ENCODE assay signal across 16 cellular contexts in genomic region chr12:123966596-123966995, GRCh38. TPM values are rescaled to one million over a fixed set of nuclear protein-coding genes. Genes with fewer than 3 reads are reported as not detected.
DNase-seq lines count a peak whose midpoint lies in the region; TF ChIP-seq lines count a peak whose summit lies in the region.
"Had no signal": no experiment of that assay in that cellular context is flagged by ENCODE, and none has a peak within 500 bp of the region (broad histone marks: within the 10 kb centered on the region; RNA-seq: fewer than 3 reads in every experiment).

No MANE protein-coding gene starts in this region.

- peaks cover 9% of the 10 kb centered on the region for H3K36me3 Mint-ChIP-seq in endothelial cell (ENCODE audit: low read depth, unreplicated experiment)
- H3K36me3 Mint-ChIP-seq: CD4-positive, CD25-positive, alpha-beta regulatory T cell had no signal

- no peaks in the 10 kb centered on the region for H3K36me3 ChIP-seq in smooth muscle cell (ENCODE audit: low read depth)
- H3K36me3 ChIP-seq: pancreas, thyroid gland had no signal

- H3K4me1 Mint-ChIP-seq in endothelial cell (ENCODE audit: unreplicated experiment) = peaks cover 7% of the 10 kb centered on the region

- H3K4me3 Mint-ChIP-seq in endothelial cell (ENCODE audit: unreplicated experiment) = no peak overlapping the region
- H3K4me3 Mint-ChIP-seq: CD4-positive, CD25-positive, alpha-beta regulatory T cell had no signal

- H4K20me1 ChIP-seq in smooth muscle cell (ENCODE audit: low read depth) = peaks cover 86% of the 10 kb centered on the region

- no peak overlapping the region for H3K9ac ChIP-seq in smooth muscle cell (ENCODE audit: low read depth)

- peak overlapping the region; percentile 4 for H3K27ac ChIP-seq in smooth muscle cell (ENCODE audit: low read depth)
- H3K27ac ChIP-seq: pancreas, SJSA1, thyroid gland had no signal

- 55% methylated on average over 3 of the region's 3 CpGs for WGBS in smooth muscle cell (ENCODE audit: low lambda C conversion rate)

- H3K79me2 ChIP-seq in smooth muscle cell (ENCODE audit: low read depth) = peaks cover 68% of the 10 kb centered on the region

- peak overlapping the region; percentile 19 for H3K4me2 ChIP-seq in smooth muscle cell

- H3K27me3 ChIP-seq in smooth muscle cell (ENCODE audit: low read depth) = no peaks in the 10 kb centered on the region
- H3K27me3 ChIP-seq: pancreas, SJSA1, thyroid gland had no signal

- peaks cover 8% of the 10 kb centered on the region for H3K4me1 ChIP-seq in smooth muscle cell (ENCODE audit: low read depth)

- DNase-seq in GM04503 (ENCODE audit: low read depth) (peak; percentile 36), RPMI7951 (ENCODE audit: low read depth) (peak; percentile 40), fibroblast of peridontal ligament (ENCODE audit: extremely low read depth) (peak; percentile 80), smooth muscle cell (lab: John Stamatoyannopoulos, UW; ENCODE audit: unreplicated experiment) (no peak), NCI-H1092 treated with DMSO at 0.1 percent for 48 hours (lab: John Stamatoyannopoulos, UW) (no peak), endothelial cell (ENCODE audit: low spot score) (no peak), NOMO-1 treated with dmso at 0.1 percent for 144 hours (lab: John Stamatoyannopoulos, UW; ENCODE audit: unreplicated experiment) (no peak)
- DNase-seq: activated naive CD4-positive, alpha-beta T cell; CD4-positive, CD25-positive, alpha-beta regulatory T cell; NCI-H2029 treated with DMSO at 0.1 percent for 48 hours; NCI-H510A treated with DMSO at 0.1 percent for 48 hours; pancreas; T-helper 9 cell; thyroid gland had no signal

- no peak for TF ChIP-seq CTCF in smooth muscle cell (IDR thresholded peaks at IDR 0.05; ENCODE audit: borderline replicate concordance, insufficient read depth, poor library complexity, severe bottlenecking)
- no peak for TF ChIP-seq CTCF in endothelial cell (IDR thresholded peaks at IDR 0.05; ENCODE audit: unreplicated experiment)

- H2AFZ ChIP-seq in smooth muscle cell (ENCODE audit: low read depth) = no peak overlapping the region

- H3K9me3 ChIP-seq in smooth muscle cell (replicated peaks; ENCODE audit: low read depth) = no peaks in the 10 kb centered on the region
- H3K9me3 ChIP-seq: pancreas, SJSA1, thyroid gland had no signal

- H3K27ac Mint-ChIP-seq in endothelial cell (ENCODE audit: unreplicated experiment) = no peak overlapping the region
- H3K27ac Mint-ChIP-seq: CD4-positive, CD25-positive, alpha-beta regulatory T cell had no signal

- no peaks in the 10 kb centered on the region for H3F3A ChIP-seq in smooth muscle cell (ENCODE audit: low read depth)

- no peaks in the 10 kb centered on the region for H3K9me3 Mint-ChIP-seq in endothelial cell (ENCODE audit: unreplicated experiment)
- H3K9me3 Mint-ChIP-seq: CD4-positive, CD25-positive, alpha-beta regulatory T cell had no signal

- H3K27me3 Mint-ChIP-seq in endothelial cell (ENCODE audit: unreplicated experiment) = peaks cover 5% of the 10 kb centered on the region
- H3K27me3 Mint-ChIP-seq: CD4-positive, CD25-positive, alpha-beta regulatory T cell had no signal

- H3K4me3 ChIP-seq in smooth muscle cell = no peak overlapping the region
- H3K4me3 ChIP-seq: pancreas, SJSA1, skin epidermis, thyroid gland had no signal

RNA-seq across cellular contexts. Expression of gene CCDC92, which starts 6.0 kb away (rescaled TPM):
- total RNA-seq in RPMI7951 (2014; rRNA removed; shearing (Covaris generic)) = 5.5 and 8.3 TPM in 2 replicates
- total RNA-seq in smooth muscle cell = 14.8 and 17.4 TPM in 2 replicates
- polyA plus RNA-seq in smooth muscle cell = 60.7 and 68.2 TPM in 2 replicates
- total RNA-seq in endothelial cell (ENCODE audit: unreplicated experiment) = 25.0 TPM

RNA-seq across cellular contexts. Expression of gene ZNF664, which starts 6.4 kb away (rescaled TPM):
- 32.1 and 43.4 TPM in 2 replicates for total RNA-seq in RPMI7951 (2014; rRNA removed; shearing (Covaris generic))
- total RNA-seq in smooth muscle cell (39.2 and 47.7 TPM in 2 replicates), endothelial cell (ENCODE audit: unreplicated experiment) (119 TPM)
- polyA plus RNA-seq in smooth muscle cell = 6.4 and 8.1 TPM in 2 replicates

Comparison
In these comparisons a context has a peak if more than half of its experiments do, and no peak if none do; other contexts are left out.
1. DNase-seq: peak in GM04503 (single experiment), RPMI7951 (single experiment) and fibroblast of peridontal ligament (single experiment); none in smooth muscle cell (single experiment), NCI-H1092 treated with DMSO at 0.1 percent for 48 hours (single experiment), endothelial cell (single experiment) and NOMO-1 treated with dmso at 0.1 percent for 144 hours (single experiment).